In genomic region chr5:4411664-4412063, GRCh38 we compare ENCODE assay signal across 23 cellular contexts.
"Had no signal": no experiment of that assay in that cellular context is flagged by ENCODE, and none has a peak within 500 bp of the region (broad histone marks: within the 10 kb centered on the region; RNA-seq: fewer than 3 reads in every experiment).

No MANE protein-coding gene starts in this region.

- H3K27ac Mint-ChIP-seq: activated CD4-positive, alpha-beta memory T cell treated with anti-CD3 and anti-CD28 coated beads, Interleukin-2, amount 10 ng/mL, durations not matched to agents 7 days and 5 days; activated CD4-positive, alpha-beta T cell treated with anti-CD3 and anti-CD28 coated beads for 36 hours; activated naive CD4-positive, alpha-beta T cell treated with anti-CD3 and anti-CD28 coated beads for 36 hours; activated naive CD8-positive, alpha-beta T cell; activated T-helper 17 cell treated with anti-CD3 and anti-CD28 coated beads, Interleukin-2, amount 50 U/mL, for 72 hours; brain; T-helper 1 cell treated with Interleukin-12 subunit alpha and Interleukin-12 subunit beta and Interleukin-4 antibody, amounts not matched to agents 30 μg/mL and 1 μg/mL, for 36 hours had no signal

- ATAC-seq: activated CD4-positive, alpha-beta T cell treated with anti-CD3 and anti-CD28 coated beads for 36 hours; activated T-helper 17 cell treated with anti-CD3 and anti-CD28 coated beads, Interleukin-2, amount 50 U/mL, for 72 hours; PC-3 had no signal

- H3K36me3 Mint-ChIP-seq: activated naive CD8-positive, alpha-beta T cell; brain had no signal

- H3K4me1 ChIP-seq: SJSA1 had no signal

- DNase-seq: activated CD4-positive, alpha-beta memory T cell treated with anti-CD3 and anti-CD28 coated beads, Interleukin-2, amount 10 ng/mL, durations not matched to agents 7 days and 5 days; activated CD4-positive, alpha-beta T cell treated with anti-CD3 and anti-CD28 coated beads for 36 hours; activated CD4-positive, alpha-beta T cell treated with anti-CD3 and anti-CD28 coated beads, Interleukin-2, amount 50 U/mL, for 1 hour; activated gamma-delta T cell; activated naive CD4-positive, alpha-beta T cell treated with anti-CD3 and anti-CD28 coated beads for 36 hours; activated T-cell treated with anti-CD3 and anti-CD28 coated beads for 4 hours; activated T-cell treated with anti-CD3 and anti-CD28 coated beads, Interleukin-2, amount 50 U/mL, for 48 hours; amygdala; MM.1S; NCI-H1105; NCI-H1436; NCI-H1694 treated with DMSO at 0.1 percent for 48 hours; NCI-H2029 treated with DMSO at 0.1 percent for 48 hours; NCI-H510A treated with DMSO at 0.1 percent for 48 hours; NCI-H69; PC-3; SHP77 had no signal

- H3K36me3 ChIP-seq: SJSA1 had no signal

- H3K27ac ChIP-seq: SJSA1 had no signal

- H3K27me3 ChIP-seq: SJSA1 had no signal

- H3K4me3 ChIP-seq: SJSA1 had no signal

- H3K4me3 Mint-ChIP-seq: activated CD4-positive, alpha-beta memory T cell treated with anti-CD3 and anti-CD28 coated beads, Interleukin-2, amount 10 ng/mL, durations not matched to agents 7 days and 5 days; activated CD4-positive, alpha-beta T cell treated with anti-CD3 and anti-CD28 coated beads for 36 hours; activated naive CD4-positive, alpha-beta T cell treated with anti-CD3 and anti-CD28 coated beads for 36 hours; activated naive CD8-positive, alpha-beta T cell; activated T-helper 17 cell treated with anti-CD3 and anti-CD28 coated beads, Interleukin-2, amount 50 U/mL, for 72 hours; brain; central memory CD8-positive, alpha-beta T cell; T-helper 1 cell treated with Interleukin-12 subunit alpha and Interleukin-12 subunit beta and Interleukin-4 antibody, amounts not matched to agents 30 μg/mL and 1 μg/mL, for 36 hours had no signal

- H3K4me1 Mint-ChIP-seq: activated CD4-positive, alpha-beta memory T cell treated with anti-CD3 and anti-CD28 coated beads, Interleukin-2, amount 10 ng/mL, durations not matched to agents 7 days and 5 days; activated CD4-positive, alpha-beta T cell treated with anti-CD3 and anti-CD28 coated beads for 36 hours; activated T-helper 17 cell treated with anti-CD3 and anti-CD28 coated beads, Interleukin-2, amount 50 U/mL, for 72 hours; central memory CD8-positive, alpha-beta T cell had no signal

- H3K27me3 Mint-ChIP-seq: activated CD4-positive, alpha-beta memory T cell treated with anti-CD3 and anti-CD28 coated beads, Interleukin-2, amount 10 ng/mL, durations not matched to agents 7 days and 5 days; activated CD4-positive, alpha-beta T cell treated with anti-CD3 and anti-CD28 coated beads for 36 hours; activated naive CD8-positive, alpha-beta T cell; activated T-helper 17 cell treated with anti-CD3 and anti-CD28 coated beads, Interleukin-2, amount 50 U/mL, for 72 hours; central memory CD8-positive, alpha-beta T cell had no signal
